2 cellular contexts compared by ENCODE assay signal in the genomic region with DNA sequence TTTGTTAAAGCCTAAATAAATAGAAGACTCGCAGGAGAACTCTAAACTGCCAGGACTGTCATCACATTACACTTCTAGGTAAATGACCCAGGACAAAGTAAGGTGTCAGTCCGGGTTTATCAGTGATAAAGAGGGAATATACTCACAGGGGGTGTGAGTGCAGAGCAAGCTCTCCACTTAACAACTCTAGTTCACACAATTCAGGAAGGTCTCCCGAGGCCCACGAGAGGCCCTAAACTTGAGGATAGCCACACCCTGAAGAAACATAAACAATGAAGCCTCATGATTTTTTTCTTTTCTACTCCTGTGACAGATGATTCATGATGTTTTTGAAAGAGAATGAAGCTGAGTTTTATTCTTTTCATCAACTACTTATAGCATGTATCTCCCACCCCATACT.
TF ChIP-seq lines count a peak whose summit lies in the region.

No MANE protein-coding gene starts in this region.

TF ChIP-seq in H1, 55 proteins besides CTCF, POLR2A, EP300 and RAD21:
- TF ChIP-seq KDM5A (IDR thresholded peaks at IDR 0.05; ENCODE audit: low read length) (no peak), TBP (IDR thresholded peaks at IDR 0.05; ENCODE audit: low read depth, low read length) (no peak), NRF1 (IDR thresholded peaks at IDR 0.05; ENCODE audit: low read depth, low read length) (no peak), CEBPB (IDR thresholded peaks at IDR 0.05; ENCODE audit: low read depth, low read length) (no peak), RNF2 (IDR thresholded peaks at IDR 0.05; ENCODE audit: borderline replicate concordance, low read depth, low read length, missing control alignments, poor library complexity, severe bottlenecking) (no peak), FOSL1 (IDR thresholded peaks at IDR 0.05; ENCODE audit: insufficient read depth, low read depth, low read length) (no peak), SP4 (IDR thresholded peaks at IDR 0.05; ENCODE audit: low read length) (no peak), CBX8 (IDR thresholded peaks at IDR 0.05; ENCODE audit: borderline replicate concordance, low read depth, low read length) (no peak), SIX5 (IDR thresholded peaks at IDR 0.05; ENCODE audit: low read depth, low read length) (no peak), YY1 (IDR thresholded peaks at IDR 0.05; ENCODE audit: low read depth, low read length) (no peak), SUZ12 (IDR thresholded peaks at IDR 0.05; ENCODE audit: low read length) (no peak)

TF ChIP-seq in GM23338, 12 proteins besides CTCF, POLR2A, EP300 and RAD21:
- no peak for TF ChIP-seq POLR2AphosphoS5 (IDR thresholded peaks at IDR 0.05; ENCODE audit: low read depth)
- TF ChIP-seq CREB1 (CRISPR knock-in tag; IDR thresholded peaks at IDR 0.05; ENCODE audit: low read depth), result no peak
- TF ChIP-seq ZNF114 (CRISPR knock-in tag; IDR thresholded peaks at IDR 0.05), result no peak
- no peak for TF ChIP-seq EZH2 (IDR thresholded peaks at IDR 0.05; ENCODE audit: low read depth, unreplicated experiment)
- TF ChIP-seq NANOG (IDR thresholded peaks at IDR 0.05; ENCODE audit: borderline replicate concordance), result no peak
- TF ChIP-seq STAT1 (IDR thresholded peaks at IDR 0.05; ENCODE audit: unreplicated experiment), result no peak
- no peak for TF ChIP-seq JUNB (IDR thresholded peaks at IDR 0.05; ENCODE audit: unreplicated experiment)
- TF ChIP-seq, protein P1, sequence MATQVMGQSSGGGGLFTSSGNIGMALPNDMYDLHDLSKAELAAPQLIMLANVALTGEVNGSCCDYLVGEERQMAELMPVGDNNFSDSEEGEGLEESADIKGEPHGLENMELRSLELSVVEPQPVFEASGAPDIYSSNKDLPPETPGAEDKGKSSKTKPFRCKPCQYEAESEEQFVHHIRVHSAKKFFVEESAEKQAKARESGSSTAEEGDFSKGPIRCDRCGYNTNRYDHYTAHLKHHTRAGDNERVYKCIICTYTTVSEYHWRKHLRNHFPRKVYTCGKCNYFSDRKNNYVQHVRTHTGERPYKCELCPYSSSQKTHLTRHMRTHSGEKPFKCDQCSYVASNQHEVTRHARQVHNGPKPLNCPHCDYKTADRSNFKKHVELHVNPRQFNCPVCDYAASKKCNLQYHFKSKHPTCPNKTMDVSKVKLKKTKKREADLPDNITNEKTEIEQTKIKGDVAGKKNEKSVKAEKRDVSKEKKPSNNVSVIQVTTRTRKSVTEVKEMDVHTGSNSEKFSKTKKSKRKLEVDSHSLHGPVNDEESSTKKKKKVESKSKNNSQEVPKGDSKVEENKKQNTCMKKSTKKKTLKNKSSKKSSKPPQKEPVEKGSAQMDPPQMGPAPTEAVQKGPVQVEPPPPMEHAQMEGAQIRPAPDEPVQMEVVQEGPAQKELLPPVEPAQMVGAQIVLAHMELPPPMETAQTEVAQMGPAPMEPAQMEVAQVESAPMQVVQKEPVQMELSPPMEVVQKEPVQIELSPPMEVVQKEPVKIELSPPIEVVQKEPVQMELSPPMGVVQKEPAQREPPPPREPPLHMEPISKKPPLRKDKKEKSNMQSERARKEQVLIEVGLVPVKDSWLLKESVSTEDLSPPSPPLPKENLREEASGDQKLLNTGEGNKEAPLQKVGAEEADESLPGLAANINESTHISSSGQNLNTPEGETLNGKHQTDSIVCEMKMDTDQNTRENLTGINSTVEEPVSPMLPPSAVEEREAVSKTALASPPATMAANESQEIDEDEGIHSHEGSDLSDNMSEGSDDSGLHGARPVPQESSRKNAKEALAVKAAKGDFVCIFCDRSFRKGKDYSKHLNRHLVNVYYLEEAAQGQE (IDR thresholded peaks at IDR 0.05; ENCODE audit: unreplicated experiment), result no peak
- TF ChIP-seq EZH2phosphoT487 (IDR thresholded peaks at IDR 0.05; ENCODE audit: unreplicated experiment), result no peak
- TF ChIP-seq, protein P2, sequence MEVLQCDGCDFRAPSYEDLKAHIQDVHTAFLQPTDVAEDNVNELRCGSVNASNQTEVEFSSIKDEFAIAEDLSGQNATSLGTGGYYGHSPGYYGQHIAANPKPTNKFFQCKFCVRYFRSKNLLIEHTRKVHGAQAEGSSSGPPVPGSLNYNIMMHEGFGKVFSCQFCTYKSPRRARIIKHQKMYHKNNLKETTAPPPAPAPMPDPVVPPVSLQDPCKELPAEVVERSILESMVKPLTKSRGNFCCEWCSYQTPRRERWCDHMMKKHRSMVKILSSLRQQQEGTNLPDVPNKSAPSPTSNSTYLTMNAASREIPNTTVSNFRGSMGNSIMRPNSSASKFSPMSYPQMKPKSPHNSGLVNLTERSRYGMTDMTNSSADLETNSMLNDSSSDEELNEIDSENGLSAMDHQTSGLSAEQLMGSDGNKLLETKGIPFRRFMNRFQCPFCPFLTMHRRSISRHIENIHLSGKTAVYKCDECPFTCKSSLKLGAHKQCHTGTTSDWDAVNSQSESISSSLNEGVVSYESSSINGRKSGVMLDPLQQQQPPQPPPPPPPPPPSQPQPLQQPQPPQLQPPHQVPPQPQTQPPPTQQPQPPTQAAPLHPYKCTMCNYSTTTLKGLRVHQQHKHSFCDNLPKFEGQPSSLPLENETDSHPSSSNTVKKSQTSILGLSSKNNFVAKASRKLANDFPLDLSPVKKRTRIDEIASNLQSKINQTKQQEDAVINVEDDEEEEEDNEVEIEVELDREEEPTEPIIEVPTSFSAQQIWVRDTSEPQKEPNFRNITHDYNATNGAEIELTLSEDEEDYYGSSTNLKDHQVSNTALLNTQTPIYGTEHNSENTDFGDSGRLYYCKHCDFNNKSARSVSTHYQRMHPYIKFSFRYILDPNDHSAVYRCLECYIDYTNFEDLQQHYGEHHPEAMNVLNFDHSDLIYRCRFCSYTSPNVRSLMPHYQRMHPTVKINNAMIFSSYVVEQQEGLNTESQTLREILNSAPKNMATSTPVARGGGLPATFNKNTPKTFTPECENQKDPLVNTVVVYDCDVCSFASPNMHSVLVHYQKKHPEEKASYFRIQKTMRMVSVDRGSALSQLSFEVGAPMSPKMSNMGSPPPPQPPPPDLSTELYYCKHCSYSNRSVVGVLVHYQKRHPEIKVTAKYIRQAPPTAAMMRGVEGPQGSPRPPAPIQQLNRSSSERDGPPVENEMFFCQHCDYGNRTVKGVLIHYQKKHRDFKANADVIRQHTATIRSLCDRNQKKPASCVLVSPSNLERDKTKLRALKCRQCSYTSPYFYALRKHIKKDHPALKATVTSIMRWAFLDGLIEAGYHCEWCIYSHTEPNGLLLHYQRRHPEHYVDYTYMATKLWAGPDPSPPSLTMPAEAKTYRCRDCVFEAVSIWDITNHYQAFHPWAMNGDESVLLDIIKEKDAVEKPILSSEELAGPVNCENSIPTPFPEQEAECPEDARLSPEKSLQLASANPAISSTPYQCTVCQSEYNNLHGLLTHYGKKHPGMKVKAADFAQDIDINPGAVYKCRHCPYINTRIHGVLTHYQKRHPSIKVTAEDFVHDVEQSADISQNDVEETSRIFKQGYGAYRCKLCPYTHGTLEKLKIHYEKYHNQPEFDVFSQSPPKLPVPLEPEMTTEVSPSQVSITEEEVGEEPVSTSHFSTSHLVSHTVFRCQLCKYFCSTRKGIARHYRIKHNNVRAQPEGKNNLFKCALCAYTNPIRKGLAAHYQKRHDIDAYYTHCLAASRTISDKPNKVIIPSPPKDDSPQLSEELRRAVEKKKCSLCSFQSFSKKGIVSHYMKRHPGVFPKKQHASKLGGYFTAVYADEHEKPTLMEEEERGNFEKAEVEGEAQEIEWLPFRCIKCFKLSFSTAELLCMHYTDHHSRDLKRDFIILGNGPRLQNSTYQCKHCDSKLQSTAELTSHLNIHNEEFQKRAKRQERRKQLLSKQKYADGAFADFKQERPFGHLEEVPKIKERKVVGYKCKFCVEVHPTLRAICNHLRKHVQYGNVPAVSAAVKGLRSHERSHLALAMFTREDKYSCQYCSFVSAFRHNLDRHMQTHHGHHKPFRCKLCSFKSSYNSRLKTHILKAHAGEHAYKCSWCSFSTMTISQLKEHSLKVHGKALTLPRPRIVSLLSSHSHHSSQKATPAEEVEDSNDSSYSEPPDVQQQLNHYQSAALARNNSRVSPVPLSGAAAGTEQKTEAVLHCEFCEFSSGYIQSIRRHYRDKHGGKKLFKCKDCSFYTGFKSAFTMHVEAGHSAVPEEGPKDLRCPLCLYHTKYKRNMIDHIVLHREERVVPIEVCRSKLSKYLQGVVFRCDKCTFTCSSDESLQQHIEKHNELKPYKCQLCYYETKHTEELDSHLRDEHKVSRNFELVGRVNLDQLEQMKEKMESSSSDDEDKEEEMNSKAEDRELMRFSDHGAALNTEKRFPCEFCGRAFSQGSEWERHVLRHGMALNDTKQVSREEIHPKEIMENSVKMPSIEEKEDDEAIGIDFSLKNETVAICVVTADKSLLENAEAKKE (CRISPR knock-in tag; IDR thresholded peaks at IDR 0.05), result no peak
- TF ChIP-seq, protein P3, sequence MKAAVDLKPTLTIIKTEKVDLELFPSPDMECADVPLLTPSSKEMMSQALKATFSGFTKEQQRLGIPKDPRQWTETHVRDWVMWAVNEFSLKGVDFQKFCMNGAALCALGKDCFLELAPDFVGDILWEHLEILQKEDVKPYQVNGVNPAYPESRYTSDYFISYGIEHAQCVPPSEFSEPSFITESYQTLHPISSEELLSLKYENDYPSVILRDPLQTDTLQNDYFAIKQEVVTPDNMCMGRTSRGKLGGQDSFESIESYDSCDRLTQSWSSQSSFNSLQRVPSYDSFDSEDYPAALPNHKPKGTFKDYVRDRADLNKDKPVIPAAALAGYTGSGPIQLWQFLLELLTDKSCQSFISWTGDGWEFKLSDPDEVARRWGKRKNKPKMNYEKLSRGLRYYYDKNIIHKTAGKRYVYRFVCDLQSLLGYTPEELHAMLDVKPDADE (IDR thresholded peaks at IDR 0.05), result no peak
- TF ChIP-seq ZNF331 (CRISPR knock-in tag; IDR thresholded peaks at IDR 0.05; ENCODE audit: low read depth), result no peak
